ENCODE assay signal across 25 cellular contexts in genomic region chr9:120558454-120558853, GRCh38.
"Had no signal": no experiment of that assay in that cellular context is flagged by ENCODE, and none has a peak within 500 bp of the region (broad histone marks: within the 10 kb centered on the region; RNA-seq: fewer than 3 reads in every experiment).

No MANE protein-coding gene starts in this region.

- ATAC-seq: activated T-cell treated with anti-CD3 and anti-CD28 coated beads, Interleukin-2, amount 50 U/mL, for 72 hours; esophagus mucosa; left lung had no signal

- H3K9me3 Mint-ChIP-seq: activated CD4-positive, alpha-beta T cell treated with anti-CD3 and anti-CD28 coated beads, Interleukin-2, amount 10 ng/mL, durations not matched to agents 24 days and 14 days; activated naive CD8-positive, alpha-beta T cell treated with anti-CD3 and anti-CD28 coated beads, Interleukin-2, amount 10 ng/mL, durations not matched to agents 7 days and 5 days; activated T-cell treated with anti-CD3 and anti-CD28 coated beads, Interleukin-2, amount 50 U/mL, for 72 hours; dendritic cell treated with granulocyte-macrophage colony-stimulating factor and Interleukin-4, amounts not matched to agents 40 ng/mL and 50 ng/mL, for 4 days; neural crest cell had no signal

- DNase-seq: activated CD4-positive, alpha-beta T cell treated with anti-CD3 and anti-CD28 coated beads, Interleukin-2, amount 10 ng/mL, durations not matched to agents 24 days and 14 days; activated CD4-positive, CD25-positive, alpha-beta regulatory T cell; activated CD8-positive, alpha-beta memory T cell treated with anti-CD3 and anti-CD28 coated beads for 24 hours; activated CD8-positive, alpha-beta memory T cell treated with anti-CD3 and anti-CD28 coated beads, Interleukin-2, amount 50 U/mL, for 48 hours; activated gamma-delta T cell; activated naive CD8-positive, alpha-beta T cell treated with anti-CD3 and anti-CD28 coated beads, Interleukin-2, amount 10 ng/mL, durations not matched to agents 7 days and 5 days; activated T-cell treated with anti-CD3 and anti-CD28 coated beads, Interleukin-2, amount 50 U/mL, for 72 hours; amygdala; effector CD4-positive, alpha-beta T cell; foreskin melanocyte; hippocampal formation; kidney glomerular epithelial cell; left lung; naive B cell; posterior cingulate gyrus; retina; sigmoid colon; stimulated activated CD4-positive, alpha-beta T cell treated with anti-CD3 and anti-CD28 coated beads, Interleukin-4, amount 100 ng/mL, for 1 hour; stimulated activated naive CD4-positive, alpha-beta T cell treated with Interleukin-2 at 50 U/mL for 16 hours; T1000 had no signal

- H3K4me3 ChIP-seq: left lung, lung, sigmoid colon, tibial nerve had no signal

- H3K27ac ChIP-seq: left lung, sigmoid colon, tibial nerve had no signal

- H3K27ac Mint-ChIP-seq: activated CD4-positive, alpha-beta T cell treated with anti-CD3 and anti-CD28 coated beads, Interleukin-2, amount 10 ng/mL, durations not matched to agents 24 days and 14 days; activated naive CD8-positive, alpha-beta T cell treated with anti-CD3 and anti-CD28 coated beads, Interleukin-2, amount 10 ng/mL, durations not matched to agents 7 days and 5 days; activated T-cell treated with anti-CD3 and anti-CD28 coated beads, Interleukin-2, amount 50 U/mL, for 72 hours; dendritic cell treated with granulocyte-macrophage colony-stimulating factor and Interleukin-4, amounts not matched to agents 40 ng/mL and 50 ng/mL, for 4 days had no signal

- H3K27me3 Mint-ChIP-seq: activated CD4-positive, alpha-beta T cell treated with anti-CD3 and anti-CD28 coated beads, Interleukin-2, amount 10 ng/mL, durations not matched to agents 24 days and 14 days; activated naive CD8-positive, alpha-beta T cell treated with anti-CD3 and anti-CD28 coated beads, Interleukin-2, amount 10 ng/mL, durations not matched to agents 7 days and 5 days; naive B cell had no signal

- H3K4me1 ChIP-seq: tibial nerve had no signal

- H3K27me3 ChIP-seq: left lung, sigmoid colon, tibial nerve had no signal

- H3K4me3 Mint-ChIP-seq: activated CD4-positive, alpha-beta T cell treated with anti-CD3 and anti-CD28 coated beads, Interleukin-2, amount 10 ng/mL, durations not matched to agents 24 days and 14 days; activated naive CD8-positive, alpha-beta T cell treated with anti-CD3 and anti-CD28 coated beads, Interleukin-2, amount 10 ng/mL, durations not matched to agents 7 days and 5 days; activated T-cell treated with anti-CD3 and anti-CD28 coated beads, Interleukin-2, amount 50 U/mL, for 72 hours; dendritic cell treated with granulocyte-macrophage colony-stimulating factor and Interleukin-4, amounts not matched to agents 40 ng/mL and 50 ng/mL, for 4 days; neural crest cell had no signal

- H3K9me3 ChIP-seq: left lung, sigmoid colon, tibial nerve had no signal
